10 cellular contexts compared by ENCODE assay signal in the genomic region with DNA sequence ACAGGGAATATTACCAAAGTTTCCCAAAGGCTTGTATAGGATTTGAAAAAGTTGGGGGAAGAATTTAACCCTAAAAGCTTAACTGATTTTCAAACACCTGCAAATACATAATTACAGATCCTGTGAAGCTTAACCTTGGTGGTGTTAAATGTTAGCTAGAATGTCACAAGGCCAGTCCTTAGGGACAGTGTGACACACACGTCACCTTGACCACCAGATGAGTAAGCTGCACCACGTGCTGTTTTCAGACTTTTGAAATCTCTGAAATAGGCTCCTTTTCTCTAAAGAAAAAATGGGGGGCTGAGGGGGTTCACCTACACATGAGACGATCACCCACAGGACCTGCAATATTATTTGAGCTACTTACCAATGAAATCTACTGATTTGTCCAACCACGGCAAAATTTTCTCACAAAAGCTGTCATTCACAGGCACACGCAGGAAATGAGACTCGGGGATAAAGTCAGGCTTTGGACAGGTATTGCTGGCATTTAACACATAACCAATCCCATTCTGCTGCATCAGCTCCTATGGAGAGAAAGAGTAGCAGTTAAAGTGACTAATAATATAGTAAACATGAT.
DNase-seq lines count a peak whose midpoint lies in the region; ATAC-seq and TF ChIP-seq lines count a peak whose summit lies in the region.
"Had no signal": no experiment of that assay in that cellular context is flagged by ENCODE, and none has a peak within 500 bp of the region (broad histone marks: within the 10 kb centered on the region; RNA-seq: fewer than 3 reads in every experiment).

No MANE protein-coding gene starts in this region.

- H3K27me3 ChIP-seq in dorsolateral prefrontal cortex (no peaks in the 10 kb centered on the region), upper lobe of right lung (no peaks in the 10 kb centered on the region)

- intact Hi-C loops in dorsolateral prefrontal cortex (cut with DNase I) = no loop called here
- intact Hi-C loops in upper lobe of right lung (cut with DNase I) = no loop called here

- POLR2A ChIA-PET in HEK293T (lab: Yijun Ruan, JAX) = no interaction called here

- peaks cover 22% of the 10 kb centered on the region for H3K36me3 ChIP-seq in upper lobe of right lung

- peak; percentile 91 for ATAC-seq in GM19463 (IDR thresholded peaks at IDR 0.05; ENCODE audit: unreplicated experiment)
- peak; percentile 75 for ATAC-seq in HG03139 (IDR thresholded peaks at IDR 0.05; ENCODE audit: unreplicated experiment)
- no peak for ATAC-seq in upper lobe of right lung

- no peaks in the 10 kb centered on the region for H3K9me3 ChIP-seq in upper lobe of right lung

- TF ChIP-seq CTCF in GM13977 (IDR thresholded peaks at IDR 0.05; ENCODE audit: extremely low read depth, insufficient read depth, missing control alignments) (no peak), dorsolateral prefrontal cortex (IDR thresholded peaks at IDR 0.05 in 54 of 56, conservative IDR thresholded peaks at IDR 0.05 in 2 of 56; ENCODE audit: low read depth in 1 of 56, partially characterized antibody in 56 of 56) (no peak), upper lobe of right lung (IDR thresholded peaks at IDR 0.05) (no peak)

- peak; percentile 56 for DNase-seq in GM13977 (ENCODE audit: low spot score)
- DNase-seq in dorsolateral prefrontal cortex = no peak
- DNase-seq in upper lobe of right lung = no peak
- no peak for DNase-seq in HEK293T (ENCODE audit: extremely low spot score)
- DNase-seq in hypothalamus (lab: John Stamatoyannopoulos, UW) = no peak
- no peak for DNase-seq in GM03348 (ENCODE audit: low spot score)
- DNase-seq: naive B cell had no signal

- H3K27ac ChIP-seq in dorsolateral prefrontal cortex = peak overlapping the region in 53 of 59 donors; percentile 13 to 83 (median 59)
- no peak overlapping the region for H3K27ac ChIP-seq in upper lobe of right lung
- H3K27ac ChIP-seq: HL-60 had no signal

- H3K4me1 ChIP-seq in upper lobe of right lung = peaks cover 11% of the 10 kb centered on the region

- H3K4me3 ChIP-seq in dorsolateral prefrontal cortex (no peak overlapping the region), upper lobe of right lung (no peak overlapping the region)

- CTCF ChIA-PET in HEK293T (lab: Yijun Ruan, JAX) = no interaction called here

- in situ Hi-C loops in GM13977 (cut with MboI; ENCODE audit: low pct_unique_long_range_greater_than_20kb, low sequenced_read_pairs, unreplicated experiment) = no loop called here

TF ChIP-seq in HEK293T, 16 proteins besides CTCF, POLR2A, EP300 and RAD21:
- TF ChIP-seq ELF4 (IDR thresholded peaks at IDR 0.05) (no peak), HDGF (IDR thresholded peaks at IDR 0.05; ENCODE audit: borderline replicate concordance) (no peak), TARDBP (IDR thresholded peaks at IDR 0.05) (no peak)
- TF ChIP-seq, protein P1, sequence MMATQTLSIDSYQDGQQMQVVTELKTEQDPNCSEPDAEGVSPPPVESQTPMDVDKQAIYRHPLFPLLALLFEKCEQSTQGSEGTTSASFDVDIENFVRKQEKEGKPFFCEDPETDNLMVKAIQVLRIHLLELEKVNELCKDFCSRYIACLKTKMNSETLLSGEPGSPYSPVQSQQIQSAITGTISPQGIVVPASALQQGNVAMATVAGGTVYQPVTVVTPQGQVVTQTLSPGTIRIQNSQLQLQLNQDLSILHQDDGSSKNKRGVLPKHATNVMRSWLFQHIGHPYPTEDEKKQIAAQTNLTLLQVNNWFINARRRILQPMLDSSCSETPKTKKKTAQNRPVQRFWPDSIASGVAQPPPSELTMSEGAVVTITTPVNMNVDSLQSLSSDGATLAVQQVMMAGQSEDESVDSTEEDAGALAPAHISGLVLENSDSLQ (IDR thresholded peaks at IDR 0.05) = no peak
